In the genomic region with DNA sequence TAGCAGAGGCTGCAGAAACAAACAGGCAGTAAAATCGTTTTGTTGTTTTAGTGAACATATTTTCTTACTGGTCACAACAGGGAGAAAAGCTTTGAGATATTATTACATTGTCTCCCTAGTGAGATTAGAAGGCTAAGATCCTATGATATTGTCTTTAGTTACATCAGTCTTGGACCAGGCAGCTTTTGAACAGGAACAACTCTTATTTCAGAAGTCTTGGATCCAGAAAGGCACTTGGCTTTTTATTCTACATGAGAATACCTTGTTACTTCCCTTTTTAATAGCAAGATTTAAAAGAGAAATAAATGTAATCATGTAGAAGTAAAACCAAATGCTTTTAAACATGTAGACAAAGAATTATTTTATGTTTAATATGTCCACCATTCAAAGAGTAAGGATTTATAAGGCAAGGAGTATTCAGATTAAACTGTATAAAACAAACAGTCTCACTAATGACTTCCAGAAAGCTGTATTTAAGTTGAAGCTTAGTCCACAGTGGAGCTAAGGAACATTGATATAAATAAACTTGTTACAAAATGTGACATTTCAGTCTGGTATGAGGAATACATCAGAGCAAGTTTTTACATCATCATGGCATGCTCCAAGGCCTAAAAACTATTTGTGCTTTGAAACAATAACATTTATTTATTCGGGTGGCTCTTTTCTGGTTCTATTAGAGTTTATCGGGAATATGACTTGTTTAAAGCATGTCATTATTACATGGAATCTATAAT, we compare ENCODE assay signal across 1 cellular context.
TF ChIP-seq lines count a peak whose summit lies in the region.

No MANE protein-coding gene starts in this region.

TF ChIP-seq in SK-N-SH treated with all-trans-retinoic acid at 6 μM for 48 hours, 23 proteins besides CTCF, POLR2A, EP300 and RAD21 (continued from another document):
- TF ChIP-seq ESRRG (CRISPR knock-in tag; IDR thresholded peaks at IDR 0.05) = no peak
- TF ChIP-seq, protein P1, sequence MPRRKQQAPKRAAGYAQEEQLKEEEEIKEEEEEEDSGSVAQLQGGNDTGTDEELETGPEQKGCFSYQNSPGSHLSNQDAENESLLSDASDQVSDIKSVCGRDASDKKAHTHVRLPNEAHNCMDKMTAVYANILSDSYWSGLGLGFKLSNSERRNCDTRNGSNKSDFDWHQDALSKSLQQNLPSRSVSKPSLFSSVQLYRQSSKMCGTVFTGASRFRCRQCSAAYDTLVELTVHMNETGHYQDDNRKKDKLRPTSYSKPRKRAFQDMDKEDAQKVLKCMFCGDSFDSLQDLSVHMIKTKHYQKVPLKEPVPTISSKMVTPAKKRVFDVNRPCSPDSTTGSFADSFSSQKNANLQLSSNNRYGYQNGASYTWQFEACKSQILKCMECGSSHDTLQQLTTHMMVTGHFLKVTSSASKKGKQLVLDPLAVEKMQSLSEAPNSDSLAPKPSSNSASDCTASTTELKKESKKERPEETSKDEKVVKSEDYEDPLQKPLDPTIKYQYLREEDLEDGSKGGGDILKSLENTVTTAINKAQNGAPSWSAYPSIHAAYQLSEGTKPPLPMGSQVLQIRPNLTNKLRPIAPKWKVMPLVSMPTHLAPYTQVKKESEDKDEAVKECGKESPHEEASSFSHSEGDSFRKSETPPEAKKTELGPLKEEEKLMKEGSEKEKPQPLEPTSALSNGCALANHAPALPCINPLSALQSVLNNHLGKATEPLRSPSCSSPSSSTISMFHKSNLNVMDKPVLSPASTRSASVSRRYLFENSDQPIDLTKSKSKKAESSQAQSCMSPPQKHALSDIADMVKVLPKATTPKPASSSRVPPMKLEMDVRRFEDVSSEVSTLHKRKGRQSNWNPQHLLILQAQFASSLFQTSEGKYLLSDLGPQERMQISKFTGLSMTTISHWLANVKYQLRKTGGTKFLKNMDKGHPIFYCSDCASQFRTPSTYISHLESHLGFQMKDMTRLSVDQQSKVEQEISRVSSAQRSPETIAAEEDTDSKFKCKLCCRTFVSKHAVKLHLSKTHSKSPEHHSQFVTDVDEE (CRISPR knock-in tag; IDR thresholded peaks at IDR 0.05) = no peak
- TF ChIP-seq GLIS3 (CRISPR knock-in tag; IDR thresholded peaks at IDR 0.05) = no peak
- TF ChIP-seq CREB5 (CRISPR knock-in tag; IDR thresholded peaks at IDR 0.05; ENCODE audit: low read depth) = no peak
- TF ChIP-seq SNAI2 (CRISPR knock-in tag; IDR thresholded peaks at IDR 0.05) = no peak
- no peak for TF ChIP-seq PATZ1 (CRISPR knock-in tag; IDR thresholded peaks at IDR 0.05; ENCODE audit: borderline replicate concordance)
